ENCODE assay signal across 11 cellular contexts in genomic region chr9:106892632-106893031, GRCh38. TPM values are rescaled to one million over a fixed set of nuclear protein-coding genes. Genes with fewer than 3 reads are reported as not detected.
DNase-seq lines count a peak whose midpoint lies in the region; ATAC-seq, FAIRE-seq and TF ChIP-seq lines count a peak whose summit lies in the region.
"Had no signal": no experiment of that assay in that cellular context is flagged by ENCODE, and none has a peak within 500 bp of the region (broad histone marks: within the 10 kb centered on the region; RNA-seq: fewer than 3 reads in every experiment).

No MANE protein-coding gene starts in this region.

- H3K4me2 ChIP-seq in H1 (ENCODE audit: insufficient read depth in 1 of 2, low read depth in 2 of 2, low read length in 2 of 2), result peak overlapping the region; percentile 14 to 70; a peak in 3 of 4 replicates

- H4K20me1 ChIP-seq in H1 (replicated peaks in 1 of 2; ENCODE audit: control insufficient read depth in 1 of 2, insufficient read depth in 2 of 2, low read length in 2 of 2), result peaks cover 10 to 25% of the 10 kb centered on the region in 2 experiments
- H4K20me1 ChIP-seq: BLaER1 treated with 17β-estradiol and CSF1 and Interleukin-3, amounts not matched to agents 10 nM and 100 nM had no signal

- H3K4me3 ChIP-seq in H1 (ENCODE audit: extremely low read depth in 1 of 4, insufficient read depth in 2 of 4, low read depth in 3 of 4, low read length in 4 of 4) (peak overlapping the region in 1 of 4 experiments; percentile 5; a peak in 1 of 8 replicates), right lobe of liver (no peak overlapping the region)
- H3K4me3 ChIP-seq in CD8-positive, alpha-beta T cell (ENCODE audit: low read depth, low read length), result no peak overlapping the region
- H3K4me3 ChIP-seq: BLaER1 treated with 17β-estradiol and CSF1 and Interleukin-3, amounts not matched to agents 10 nM and 100 nM had no signal

- POLR2A ChIA-PET in H1 (lab: Charles Lee; ENCODE audit: partially characterized antibody), result interaction anchor here (1.6 to 7.5 kb wide), 3 partner anchors 9 to 31 kb away, joined by 7 to 60 read pairs (median 20); partner anchors contain the start of gene ZNF462
- POLR2A ChIA-PET in CD8-positive, alpha-beta T cell (lab: Charles Lee), result no interaction called here

- TF ChIP-seq CTCF in H1 (IDR thresholded peaks at IDR 0.05; ENCODE audit: control extremely low read depth in 1 of 3, insufficient read depth in 1 of 3, low read depth in 1 of 3, low read length in 3 of 3) (no peak), right lobe of liver (IDR thresholded peaks at IDR 0.05) (no peak)
- no peak for TF ChIP-seq CTCF in CD8-positive, alpha-beta T cell (IDR thresholded peaks at IDR 0.05)

- no peaks in the 10 kb centered on the region for H3K23me2 ChIP-seq in H1 (ENCODE audit: low read depth, low read length)

- H2BK12ac ChIP-seq in H1 (ENCODE audit: low read depth, low read length), result peak overlapping the region; percentile 62; the same call in 1 of the 2 replicates

- H3K4me1 ChIP-seq in H1 (replicated peaks in 1 of 4; ENCODE audit: control insufficient read depth in 3 of 4, insufficient read depth in 4 of 4, low read length in 3 of 4), result peaks cover 4 to 35% (median 23%) of the 10 kb centered on the region in 4 experiments
- H3K4me1 ChIP-seq in right lobe of liver, result no peaks in the 10 kb centered on the region
- no peaks in the 10 kb centered on the region for H3K4me1 ChIP-seq in CD8-positive, alpha-beta T cell (ENCODE audit: insufficient read depth, low read length)

- no peak overlapping the region for H3K4me3 Mint-ChIP-seq in CD8-positive, alpha-beta T cell

- peak; percentile 84 for FAIRE-seq in H1 (lab: Jason Lieb, UNC)

- H4K5ac ChIP-seq in H1 (ENCODE audit: insufficient read length, low read depth, low read length), result no peak overlapping the region

- TF ChIP-seq EP300 in H1 (IDR thresholded peaks at IDR 0.05; ENCODE audit: borderline replicate concordance in 1 of 2, low read depth in 2 of 2, low read length in 2 of 2), result no peak

- H3K79me2 ChIP-seq in H1 (ENCODE audit: control insufficient read depth in 1 of 2, insufficient read depth in 2 of 2, low read length in 2 of 2), result peaks cover 58 to 99% of the 10 kb centered on the region in 2 experiments

- H3K27ac ChIP-seq in H1 (ENCODE audit: low read depth, low read length) (peak overlapping the region; percentile 29; the same call in 1 of the 2 replicates), right lobe of liver (no peak overlapping the region)
- no peak overlapping the region for H3K27ac ChIP-seq in CD8-positive, alpha-beta T cell (ENCODE audit: low read depth, low read length)

- no peak overlapping the region for H3K14ac ChIP-seq in H1 (ENCODE audit: insufficient read length)

- H3K9me3 ChIP-seq in H1 (ENCODE audit: insufficient read depth in 2 of 2, low read depth in 1 of 2, low read length in 1 of 2) (no peaks in the 10 kb centered on the region), right lobe of liver (no peaks in the 10 kb centered on the region)
- H3K9me3 ChIP-seq in CD8-positive, alpha-beta T cell (ENCODE audit: low read length), result no peaks in the 10 kb centered on the region

- 52% methylated on average over 4 of the region's 4 CpGs; no CpG with 5 or more reads in 1 of the 2 experiments for WGBS in H1 (ENCODE audit: extremely low coverage in 1 of 2, insufficient coverage in 1 of 2, insufficient read length in 1 of 2, insufficient replicate concordance in 2 of 2, low coverage in 1 of 2, low lambda C conversion rate in 2 of 2, missing lambda C conversion rate in 1 of 2), 2 experiments
- WGBS in right lobe of liver (ENCODE audit: insufficient coverage, low coverage, low lambda C conversion rate, missing lambda C conversion rate), result 65% methylated on average over 4 of the region's 4 CpGs

- H3K9ac ChIP-seq in H1 (replicated peaks in 1 of 4; ENCODE audit: extremely low read depth in 1 of 4, low read depth in 3 of 4, low read length in 3 of 4), result no peak overlapping the region
- H3K9ac ChIP-seq: BLaER1 treated with 17β-estradiol and CSF1 and Interleukin-3, amounts not matched to agents 10 nM and 100 nM had no signal

- intact Hi-C loops in right lobe of liver (cut with DNase I), result no loop called here
- intact Hi-C loops in CD8-positive, alpha-beta T cell (cut with DNase I, micrococcal nuclease), result no loop called here

- TF ChIP-seq RAD21 in H1 (IDR thresholded peaks at IDR 0.05 in 1 of 2, conservative IDR thresholded peaks at IDR 0.05 in 1 of 2; ENCODE audit: low read depth in 2 of 2, low read length in 2 of 2), result no peak

- H3K9me3 Mint-ChIP-seq in CD8-positive, alpha-beta T cell, result no peaks in the 10 kb centered on the region

- ATAC-seq in right lobe of liver (peak; percentile 36 to 78 (median 52)), HG03095 (IDR thresholded peaks at IDR 0.05; ENCODE audit: unreplicated experiment) (no peak)
- no peak for ATAC-seq in CD8-positive, alpha-beta T cell

- H3K27me3 Mint-ChIP-seq in CD8-positive, alpha-beta T cell (ENCODE audit: low read depth), result no peaks in the 10 kb centered on the region

- peak overlapping the region; percentile 62 for H4K91ac ChIP-seq in H1 (replicated peaks; ENCODE audit: insufficient read length, low read length)

- no peak overlapping the region for H2BK20ac ChIP-seq in H1 (ENCODE audit: low read length)

- no peaks in the 10 kb centered on the region for H3K4me1 Mint-ChIP-seq in CD8-positive, alpha-beta T cell (ENCODE audit: low read depth)

- no peak overlapping the region for H3K4ac ChIP-seq in H1 (replicated peaks; ENCODE audit: insufficient read length, low read depth, low read length)

- H3K56ac ChIP-seq in H1 (replicated peaks; ENCODE audit: insufficient read length, low read depth, low read length), result peak overlapping the region; percentile 77

- DNase-seq in A172 (ENCODE audit: low spot score) (peak; percentile 99), HuH-7.5 (ENCODE audit: low spot score) (peak; percentile 42), H1 (ENCODE audit: low read depth in 1 of 2, low spot score in 2 of 2) (peak in 1 of 2 experiments; percentile 83), right lobe of liver (peak in 1 of 3 donors; percentile 20), pons (ENCODE audit: low spot score) (no peak)
- no peak for DNase-seq in activated CD4-positive, CD25-positive, alpha-beta regulatory T cell treated with anti-CD3 and anti-CD28 coated beads, Interleukin-2, amount 50 U/mL, for 72 hours
- no peak for DNase-seq in CD8-positive, alpha-beta T cell
- DNase-seq: NCI-H524 had no signal

- CTCF ChIA-PET in H1 (lab: Charles Lee; ENCODE audit: partially characterized antibody), result no interaction called here
- CTCF ChIA-PET in CD8-positive, alpha-beta T cell (lab: Charles Lee), result interaction anchor here (0.5 kb wide), 1 partner anchor 132 kb away, joined by 3 read pairs; no protein-coding TSS in a partner anchor

- peaks cover 0 to 3% (median 1%) of the 10 kb centered on the region in 4 experiments; a peak in 1 of 8 replicates for H3K36me3 ChIP-seq in H1 (ENCODE audit: control insufficient read depth in 2 of 4, insufficient read depth in 4 of 4, low read length in 3 of 4)
- no peaks in the 10 kb centered on the region for H3K36me3 ChIP-seq in right lobe of liver
- no peaks in the 10 kb centered on the region for H3K36me3 ChIP-seq in CD8-positive, alpha-beta T cell (ENCODE audit: insufficient read depth, low read length)
- H3K36me3 ChIP-seq: BLaER1 treated with 17β-estradiol and CSF1 and Interleukin-3, amounts not matched to agents 10 nM and 100 nM had no signal

- H2BK5ac ChIP-seq in H1 (ENCODE audit: low read depth, low read length), result peak overlapping the region; percentile 82; the same call in 1 of the 2 replicates

- H3K27me3 ChIP-seq in H1 (replicated peaks in 1 of 4; ENCODE audit: control insufficient read depth in 3 of 4, extremely low read depth in 1 of 4, insufficient read depth in 3 of 4, low read length in 3 of 4), result no peaks in the 10 kb centered on the region
- H3K27me3 ChIP-seq in right lobe of liver, result no peaks in the 10 kb centered on the region
- no peaks in the 10 kb centered on the region for H3K27me3 ChIP-seq in CD8-positive, alpha-beta T cell (ENCODE audit: insufficient read depth, low read length)

- no peak overlapping the region for H3K27ac Mint-ChIP-seq in CD8-positive, alpha-beta T cell
- H3K27ac Mint-ChIP-seq: activated naive CD4-positive, alpha-beta T cell treated with anti-CD3 and anti-CD28 coated beads, Interleukin-2, amount 50 U/mL, for 72 hours had no signal

- no peak overlapping the region for H3K23ac ChIP-seq in H1 (ENCODE audit: insufficient read length)

- H2AFZ ChIP-seq in H1 (ENCODE audit: low read length), result no peak overlapping the region

- 0 out of 2 replicates have a peak overlapping the region, but pooled peaks have one; percentile 17 for H3K18ac ChIP-seq in H1 (ENCODE audit: extremely low read depth, low read length)

- H4K8ac ChIP-seq in H1 (ENCODE audit: extremely low read depth, insufficient read depth, low read length), result no peak overlapping the region

- TF ChIP-seq POLR2A in H1 (IDR thresholded peaks at IDR 0.05; ENCODE audit: control extremely low read depth in 1 of 2, low read depth in 2 of 2, low read length in 2 of 2) (no peak), right lobe of liver (IDR thresholded peaks at IDR 0.05) (no peak)

- no peak overlapping the region for H2BK120ac ChIP-seq in H1 (replicated peaks; ENCODE audit: low read depth, low read length)

- H3K79me1 ChIP-seq in H1 (ENCODE audit: low read depth, low read length), result peaks cover 5% of the 10 kb centered on the region; the same call in 1 of the 2 replicates

- no peak overlapping the region for H2BK15ac ChIP-seq in H1 (ENCODE audit: low read length)

- no peak overlapping the region for H2AK5ac ChIP-seq in H1 (ENCODE audit: low read depth, low read length)

- H3K36me3 Mint-ChIP-seq in CD8-positive, alpha-beta T cell, result no peaks in the 10 kb centered on the region
- H3K36me3 Mint-ChIP-seq: activated naive CD4-positive, alpha-beta T cell treated with anti-CD3 and anti-CD28 coated beads, Interleukin-2, amount 50 U/mL, for 72 hours had no signal

TF ChIP-seq in H1, 55 proteins besides CTCF, POLR2A, EP300 and RAD21 (continues in another document):
- TF ChIP-seq ATF3 (IDR thresholded peaks at IDR 0.05; ENCODE audit: insufficient read depth, low read depth, low read length), result peak; percentile 75

RNA-seq across cellular contexts. Expression of gene ZNF462, which starts 29.7 kb away (rescaled TPM):
- 9.7 and 13.0 TPM in 2 replicates for total RNA-seq in A172 (2014; rRNA removed; shearing (Covaris generic))
- 154 and 163 TPM in 2 replicates for total RNA-seq in H1 (2021; fragmentation: NEBNext Ultra II Directional; extraction: Animal tissue kit (Norgen Biotek cat#: 25700))
- 27.6 and 30.0 TPM in 2 replicates for polyA plus RNA-seq in H1 (2011; rRNA removed)
- polyA plus RNA-seq in H1 (2011; cell fraction: cytosol; rRNA removed), result 19.4 TPM
- polyA plus RNA-seq in H1 (2011; cell fraction: nucleus; rRNA removed), result 68.7 TPM
- polyA plus RNA-seq in H1 (2012, experiment 1 of 2), result 38.1 to 50.1 TPM (median 44.2 TPM) in 4 replicates
- 2.1 TPM for polyA plus RNA-seq in H1 (2012, experiment 2 of 2)
- polyA plus RNA-seq in H1 (2013, experiment 1 of 2), result 32.5 TPM
- 27.3 TPM for polyA plus RNA-seq in H1 (2013, experiment 2 of 2)
- 160 and 209 TPM in 2 replicates for polyA minus RNA-seq in H1 (2011; rRNA and poly(A)+ RNA removed)
- polyA minus RNA-seq in H1 (2011; cell fraction: cytosol; rRNA and poly(A)+ RNA removed), result 116 TPM
- 263 TPM for polyA minus RNA-seq in H1 (2011; cell fraction: nucleus; rRNA and poly(A)+ RNA removed)
- 1 to 10 TPM in 5 of 6 experiments, under 1 TPM in 1; 0.93 to 4.0 (median 2.9) TPM for total RNA-seq in right lobe of liver
- not detected for total RNA-seq in CD8-positive, alpha-beta T cell

Comparison
In these comparisons a context has a peak if more than half of its experiments do, and no peak if none do; other contexts are left out.
1. DNase-seq: peak in A172 (single experiment) and HuH-7.5 (single experiment); none in pons (single experiment), activated CD4-positive, CD25-positive, alpha-beta regulatory T cell treated with anti-CD3 and anti-CD28 coated beads, Interleukin-2, amount 50 U/mL, for 72 hours (single experiment) and CD8-positive, alpha-beta T cell (0 of 7).
2. ATAC-seq: peak in right lobe of liver (4 of 4); none in CD8-positive, alpha-beta T cell (single experiment) and HG03095 (single experiment).
3. RNA of gene ZNF462, which starts 29.7 kb away (total RNA-seq): 154 to 163 TPM in H1; 9.7 to 13.0 TPM in A172, 0.93 to 4.0 TPM in right lobe of liver and not detected in CD8-positive, alpha-beta T cell; every median in the first group is over 10 times any median in the second.